8 cellular contexts compared by ENCODE assay signal in genomic region chr10:123154092-123154942, GRCh38. TPM values are rescaled to one million over a fixed set of nuclear protein-coding genes. Genes with fewer than 3 reads are reported as not detected.
DNase-seq lines count a peak whose midpoint lies in the region; ATAC-seq, FAIRE-seq and TF ChIP-seq lines count a peak whose summit lies in the region.

TSS of gene BUB3 (plus strand) at chr10:123154402. CDS start at chr10:123154918, 516 bp downstream.

- 0% methylated on average over 65 to 74 of the region's 74 CpGs for WGBS in psoas muscle, 3 donors

- TF ChIP-seq CTCF in right atrium auricular region (IDR thresholded peaks at IDR 0.05) (peak in 1 of 2 donors; percentile 33), psoas muscle (IDR thresholded peaks at IDR 0.05) (peak; percentile 18)

- peak within 1 kb of the TSS; percentile 89 to 97 for H3K4me3 ChIP-seq in right atrium auricular region
- peak within 1 kb of the TSS; percentile 75 for H3K4me3 ChIP-seq in psoas muscle

- H3K36me3 ChIP-seq in right atrium auricular region (peaks cover 24% of the 10 kb centered on the region), psoas muscle (ENCODE audit: insufficient read depth in 1 of 2, low read depth in 1 of 2) (peaks cover 4 to 41% of the 10 kb centered on the region in 2 donors)

- intact Hi-C loops in T-helper 2 cell treated with Interferon-gamma antibody and Interleukin-4, amounts not matched to agents 100 ng/mL and 5 ng/mL, for 36 hours (cut with micrococcal nuclease), result loop anchor here (1.0 to 10.0 kb wide), 7 partner anchors 88 to 1650 kb away; partner anchors contain the start of genes ABRAXAS2, C10orf88, FAM24B and IKZF5
- intact Hi-C loops in psoas muscle (cut with DNase I), result loop anchor here (1.0 to 10.0 kb wide), 4 partner anchors 16 to 200 kb away; partner anchors contain the start of genes ACADSB (in 1 of the 2), C10orf88 (in 1 of the 2) and IKZF5 (in 1 of the 2)

- H3K27me3 ChIP-seq in right atrium auricular region, result peaks cover 30 to 33% of the 10 kb centered on the region in 2 donors
- H3K27me3 ChIP-seq in psoas muscle (ENCODE audit: insufficient read depth in 3 of 3, low read length in 2 of 3), result peaks cover 3 to 41% (median 24%) of the 10 kb centered on the region in 3 donors

- no peaks in the 10 kb centered on the region for H3K9me3 ChIP-seq in right atrium auricular region
- H3K9me3 ChIP-seq in psoas muscle, result no peaks in the 10 kb centered on the region

- peak within 1 kb of the TSS; percentile 90 to 94 for H3K27ac ChIP-seq in right atrium auricular region
- peak within 1 kb of the TSS; percentile 84 for H3K27ac ChIP-seq in psoas muscle

- FAIRE-seq in urothelium cell line (lab: Jason Lieb, UNC), result peak; percentile 66

- DNase-seq in NCI-H187 treated with DMSO at 0.1 percent for 48 hours (lab: John Stamatoyannopoulos, UW) (peak; percentile 89), anterior cingulate cortex (lab: John Stamatoyannopoulos, UW) (peak; percentile 76 to 100 (median 99)), right atrium auricular region (ENCODE audit: low spot score) (peak; percentile 99), psoas muscle (peak; percentile 97 to 99), urothelium cell line (ENCODE audit: low spot score) (peak; percentile 95)

- ATAC-seq in GM18499 (IDR thresholded peaks at IDR 0.05; ENCODE audit: insufficient read depth, unreplicated experiment), result peak; percentile 74
- ATAC-seq in HG02943 (IDR thresholded peaks at IDR 0.05; ENCODE audit: low read depth, unreplicated experiment), result peak; percentile 93
- peak; percentile 98 to 99 (median 98) for ATAC-seq in psoas muscle

- peaks cover 0 to 51% of the 10 kb centered on the region in 2 donors for H3K4me1 ChIP-seq in right atrium auricular region
- peaks cover 41% of the 10 kb centered on the region for H3K4me1 ChIP-seq in psoas muscle

RNA-seq across cellular contexts. Expression of gene BUB3, which starts in this region (rescaled TPM):
- total RNA-seq in T-helper 2 cell treated with Interferon-gamma antibody and Interleukin-4, amounts not matched to agents 100 ng/mL and 5 ng/mL, for 36 hours, result 213 and 216 TPM in 2 replicates
- total RNA-seq in right atrium auricular region (10 to 100 TPM; 35.4 to 36.9 TPM), psoas muscle (10 to 100 TPM; 28.6 to 35.3 (median 31.2) TPM)
- polyA plus RNA-seq in psoas muscle, result 10 to 100 TPM; 32.9 to 67.3 (median 49.1) TPM

Comparison
In these comparisons a context has a peak if more than half of its experiments do, and no peak if none do; other contexts are left out.
1. Peak in every context shown above with its lines: DNase-seq, ATAC-seq, H3K4me3 ChIP-seq and H3K27ac ChIP-seq.